Comparison of ENCODE assay signal across 15 cellular contexts in genomic region chr16:53211253-53211652, GRCh38.
DNase-seq lines count a peak whose midpoint lies in the region; ATAC-seq and TF ChIP-seq lines count a peak whose summit lies in the region.
"Had no signal": no experiment of that assay in that cellular context is flagged by ENCODE, and none has a peak within 500 bp of the region (broad histone marks: within the 10 kb centered on the region; RNA-seq: fewer than 3 reads in every experiment).

No MANE protein-coding gene starts in this region.

- TF ChIP-seq CTCF in H9 (conservative IDR thresholded peaks at IDR 0.05) (no peak), SU-DHL-6 (IDR thresholded peaks at IDR 0.05; ENCODE audit: insufficient read depth, low read length, poor library complexity, severe bottlenecking) (no peak), fibroblast of the aortic adventitia (IDR thresholded peaks at IDR 0.05; ENCODE audit: insufficient read depth, low read length) (no peak)

- no peak overlapping the region for H2BK120ac ChIP-seq in H9 (ENCODE audit: low read depth, low read length, poor library complexity, severe bottlenecking)
- H2BK120ac ChIP-seq in mesendoderm (ENCODE audit: low read depth, low read length): no peak overlapping the region

- peak overlapping the region in 1 of 3 experiments; percentile 87; a peak in 2 of 7 replicates for H3K27ac Mint-ChIP-seq in H9
- no peak overlapping the region for H3K27ac Mint-ChIP-seq in activated CD4-positive, alpha-beta memory T cell treated with anti-CD3 and anti-CD28 coated beads for 36 hours

- no peaks in the 10 kb centered on the region for H3K9me2 ChIP-seq in SU-DHL-6 (replicated peaks; ENCODE audit: insufficient read depth, low read length)

- no peak overlapping the region for H2AFZ ChIP-seq in H9 (ENCODE audit: low read length)
- no peak overlapping the region for H2AFZ ChIP-seq in SU-DHL-6 (ENCODE audit: low read depth, low read length, severe bottlenecking)

- H4K8ac ChIP-seq in H9 (replicated peaks; ENCODE audit: insufficient read length, low read depth, low read length): no peak overlapping the region
- H4K8ac ChIP-seq in mesendoderm (ENCODE audit: low read depth, low read length): no peak overlapping the region

- H3K27me3 Mint-ChIP-seq in H9 (ENCODE audit: low read depth): no peaks in the 10 kb centered on the region
- no peaks in the 10 kb centered on the region for H3K27me3 Mint-ChIP-seq in activated CD4-positive, alpha-beta memory T cell treated with anti-CD3 and anti-CD28 coated beads for 36 hours

- H3K14ac ChIP-seq in H9 (ENCODE audit: insufficient read depth, low read length): no peak overlapping the region

- DNase-seq in H9: no peak
- DNase-seq in fibroblast of the aortic adventitia (ENCODE audit: low read depth): no peak
- DNase-seq in skeletal muscle cell (ENCODE audit: low read depth): no peak
- no peak for DNase-seq in activated CD4-positive, alpha-beta memory T cell treated with anti-CD3 and anti-CD28 coated beads for 36 hours
- no peak for DNase-seq in mesendoderm
- DNase-seq in NOMO-1 treated with DMSO at 0.1 percent for 48 hours (lab: John Stamatoyannopoulos, UW; ENCODE audit: unreplicated experiment): no peak
- DNase-seq: activated CD8-positive, alpha-beta memory T cell treated with anti-CD3 and anti-CD28 coated beads for 24 hours; activated naive CD4-positive, alpha-beta T cell treated with Interleukin-2 at 50 U/mL for 16 hours; foreskin fibroblast; KBM-7; NCI-H2081 treated with DMSO at 0.1 percent for 48 hours; thyroid gland had no signal

- CTCF ChIA-PET in activated CD4-positive, alpha-beta memory T cell treated with anti-CD3 and anti-CD28 coated beads for 36 hours (lab: Charles Lee): no interaction called here

- no peak overlapping the region for H3K4me3 ChIP-seq in SU-DHL-6 (ENCODE audit: insufficient read depth, low read length, poor library complexity, severe bottlenecking)
- peak overlapping the region; percentile 38 for H3K4me3 ChIP-seq in fibroblast of the aortic adventitia (ENCODE audit: low read depth, low read length)
- H3K4me3 ChIP-seq in skeletal muscle cell (ENCODE audit: low read depth, low read length): peak overlapping the region; percentile 56
- no peak overlapping the region for H3K4me3 ChIP-seq in mesendoderm (ENCODE audit: low read length)
- H3K4me3 ChIP-seq: thyroid gland had no signal

- peaks cover 23 to 44% (median 32%) of the 10 kb centered on the region in 3 experiments for H3K36me3 Mint-ChIP-seq in H9 (ENCODE audit: insufficient read depth in 1 of 3, low read depth in 3 of 3)
- peaks cover 5% of the 10 kb centered on the region for H3K36me3 Mint-ChIP-seq in activated CD4-positive, alpha-beta memory T cell treated with anti-CD3 and anti-CD28 coated beads for 36 hours

- no peak overlapping the region for H3K27ac ChIP-seq in H9 (ENCODE audit: insufficient read length, low read depth, low read length)
- no peak overlapping the region for H3K27ac ChIP-seq in SU-DHL-6 (ENCODE audit: low read depth, low read length)
- H3K27ac ChIP-seq in mesendoderm (ENCODE audit: low read depth, low read length): no peak overlapping the region
- H3K27ac ChIP-seq: thyroid gland had no signal

- POLR2A ChIA-PET in activated CD4-positive, alpha-beta memory T cell treated with anti-CD3 and anti-CD28 coated beads for 36 hours (lab: Charles Lee): no interaction called here

- no peak overlapping the region for H3K23ac ChIP-seq in H9 (ENCODE audit: insufficient read length, low read depth, low read length)
- H3K23ac ChIP-seq in mesendoderm (ENCODE audit: low read length): no peak overlapping the region

- no peaks in the 10 kb centered on the region for H4K20me1 ChIP-seq in H9 (ENCODE audit: control insufficient read depth, insufficient read depth, insufficient read length)
- no peaks in the 10 kb centered on the region for H4K20me1 ChIP-seq in SU-DHL-6 (ENCODE audit: low read depth, low read length)

- no peak overlapping the region for H3T11ph ChIP-seq in H9 (ENCODE audit: low read length)

- no peak for ATAC-seq in HG03442 (IDR thresholded peaks at IDR 0.05; ENCODE audit: unreplicated experiment)
- ATAC-seq: HCT116 had no signal

- H2AK5ac ChIP-seq in H9 (ENCODE audit: insufficient read length, low read length) (no peak overlapping the region), mesendoderm (ENCODE audit: low read length) (no peak overlapping the region)

- no peak overlapping the region for H4K91ac ChIP-seq in H9 (ENCODE audit: insufficient read length, low read depth, low read length)

- H3K9ac ChIP-seq in H9 (ENCODE audit: extremely low read depth, insufficient read length, low read length) (no peak overlapping the region), SU-DHL-6 (ENCODE audit: low read length) (no peak overlapping the region), mesendoderm (ENCODE audit: low read length) (no peak overlapping the region)

- H3K4ac ChIP-seq in H9 (ENCODE audit: low read depth, low read length) (no peak overlapping the region), mesendoderm (ENCODE audit: low read depth, low read length) (no peak overlapping the region)

- H3K9me3 ChIP-seq in H9 (ENCODE audit: control insufficient read depth, low read depth, low read length) (no peaks in the 10 kb centered on the region), SU-DHL-6 (ENCODE audit: insufficient read depth, low read length) (no peaks in the 10 kb centered on the region)
- H3K9me3 ChIP-seq: thyroid gland had no signal

- no peaks in the 10 kb centered on the region for H3K4me1 ChIP-seq in H9 (ENCODE audit: insufficient read depth, low read length)
- no peaks in the 10 kb centered on the region for H3K4me1 ChIP-seq in mesendoderm (ENCODE audit: control insufficient read depth, low read depth, low read length)

- H4K5ac ChIP-seq in H9 (ENCODE audit: insufficient read length, low read depth, low read length): no peak overlapping the region
- no peak overlapping the region for H4K5ac ChIP-seq in mesendoderm (ENCODE audit: low read length)

- H3F3A ChIP-seq in SU-DHL-6 (ENCODE audit: insufficient read depth): peaks cover 13% of the 10 kb centered on the region; the same call in 1 of the 2 replicates

- no peak overlapping the region for H3K18ac ChIP-seq in H9 (ENCODE audit: insufficient read length, low read depth, low read length)
- no peak overlapping the region for H3K18ac ChIP-seq in mesendoderm (ENCODE audit: low read length)

- H3K79me2 ChIP-seq in H9 (ENCODE audit: insufficient read depth, low read length) (peaks cover 5% of the 10 kb centered on the region; the same call in 1 of the 2 replicates), SU-DHL-6 (ENCODE audit: insufficient read depth, low read length) (peaks cover 36% of the 10 kb centered on the region; the same call in 1 of the 2 replicates), mesendoderm (ENCODE audit: control insufficient read depth, insufficient read depth, low read length) (peaks cover 4% of the 10 kb centered on the region)

- H3K79me1 ChIP-seq in H9 (ENCODE audit: insufficient read depth, low read depth, low read length, poor library complexity, severe bottlenecking) (no peaks in the 10 kb centered on the region), mesendoderm (ENCODE audit: low read length) (no peaks in the 10 kb centered on the region)

- H3K36me3 ChIP-seq in SU-DHL-6 (ENCODE audit: low read length): peaks cover 11% of the 10 kb centered on the region; the same call in 1 of the 2 replicates
- H3K36me3 ChIP-seq in mesendoderm (ENCODE audit: control insufficient read depth, insufficient read depth, low read length): no peaks in the 10 kb centered on the region
- H3K36me3 ChIP-seq: thyroid gland had no signal

- H3K27me3 ChIP-seq in H9 (ENCODE audit: insufficient read depth, low read length) (no peaks in the 10 kb centered on the region), SU-DHL-6 (ENCODE audit: low read length) (no peaks in the 10 kb centered on the region), mesendoderm (ENCODE audit: insufficient read depth, low read length, poor library complexity) (no peaks in the 10 kb centered on the region)
- H3K27me3 ChIP-seq: thyroid gland had no signal

- H2BK5ac ChIP-seq in H9 (ENCODE audit: insufficient read length, low read length) (no peak overlapping the region), mesendoderm (ENCODE audit: low read length) (no peak overlapping the region)

- peaks cover 34 to 37% of the 10 kb centered on the region in 2 experiments for H3K4me1 Mint-ChIP-seq in H9
- H3K4me1 Mint-ChIP-seq in activated CD4-positive, alpha-beta memory T cell treated with anti-CD3 and anti-CD28 coated beads for 36 hours (ENCODE audit: low read depth): peaks cover 17% of the 10 kb centered on the region

- no peak overlapping the region for H3K56ac ChIP-seq in H9 (ENCODE audit: insufficient read length, low read depth, low read length)
- H3K56ac ChIP-seq in mesendoderm (ENCODE audit: low read length): no peak overlapping the region

- intact Hi-C loops in activated CD4-positive, alpha-beta memory T cell treated with anti-CD3 and anti-CD28 coated beads for 36 hours (cut with micrococcal nuclease): no loop called here

- H2BK15ac ChIP-seq in H9 (ENCODE audit: low read depth, low read length) (no peak overlapping the region), mesendoderm (replicated peaks; ENCODE audit: low read depth) (no peak overlapping the region)

- H3K4me2 ChIP-seq in H9 (ENCODE audit: insufficient read depth, insufficient read length, low read length) (no peak overlapping the region), SU-DHL-6 (ENCODE audit: low read depth, low read length, poor library complexity, severe bottlenecking) (peak overlapping the region; percentile 91), mesendoderm (ENCODE audit: low read length) (no peak overlapping the region)

- no peaks in the 10 kb centered on the region for H3K9me3 Mint-ChIP-seq in H9
- no peaks in the 10 kb centered on the region for H3K9me3 Mint-ChIP-seq in activated CD4-positive, alpha-beta memory T cell treated with anti-CD3 and anti-CD28 coated beads for 36 hours

- H2BK20ac ChIP-seq in H9 (ENCODE audit: low read depth, low read length, poor library complexity, severe bottlenecking): no peak overlapping the region

- no peak overlapping the region for H2BK12ac ChIP-seq in H9 (ENCODE audit: insufficient read length, low read depth, low read length)

- H3K4me3 Mint-ChIP-seq in H9: peak overlapping the region; percentile 37 to 63
- H3K4me3 Mint-ChIP-seq in activated CD4-positive, alpha-beta memory T cell treated with anti-CD3 and anti-CD28 coated beads for 36 hours: no peak overlapping the region

- H3K23me2 ChIP-seq in H9 (ENCODE audit: insufficient read length, low read depth, low read length, poor library complexity, severe bottlenecking): peaks cover 3% of the 10 kb centered on the region

- WGBS in H9 (ENCODE audit: extremely low coverage, insufficient read length, low lambda C conversion rate): 100% methylated on average over 2 of the region's 3 CpGs
- 100% methylated on average over 2 of the region's 3 CpGs for WGBS in mesendoderm (ENCODE audit: extremely low coverage, insufficient coverage, low lambda C conversion rate)

Comparison
In these comparisons a context has a peak if more than half of its experiments do, and no peak if none do; other contexts are left out.
1. H3K4me3 ChIP-seq: peak in fibroblast of the aortic adventitia (single experiment) and skeletal muscle cell (single experiment); none in SU-DHL-6 (single experiment) and mesendoderm (single experiment).